Comparison of ENCODE assay signal across 1 cellular context in genomic region chr11:9267680-9268079, GRCh38.
TF ChIP-seq lines count a peak whose summit lies in the region.

No MANE protein-coding gene starts in this region.

TF ChIP-seq in GM23338, 12 proteins besides CTCF, POLR2A, EP300 and RAD21 (continued from another document):
- TF ChIP-seq REST (IDR thresholded peaks at IDR 0.05; ENCODE audit: unreplicated experiment) (no peak), ZNF331 (CRISPR knock-in tag; IDR thresholded peaks at IDR 0.05; ENCODE audit: low read depth) (no peak), NANOG (IDR thresholded peaks at IDR 0.05; ENCODE audit: borderline replicate concordance) (no peak), STAT1 (IDR thresholded peaks at IDR 0.05; ENCODE audit: unreplicated experiment) (no peak), JUNB (IDR thresholded peaks at IDR 0.05; ENCODE audit: unreplicated experiment) (no peak), ZNF462 (CRISPR knock-in tag; IDR thresholded peaks at IDR 0.05) (no peak)
